Comparison of ENCODE assay signal across 17 cellular contexts in genomic region chr15:68218847-68219798, GRCh38. TPM values are rescaled to one million over a fixed set of nuclear protein-coding genes. Genes with fewer than 3 reads are reported as not detected.
A peak's percentile ranks its signal among the peaks of the same experiment; 100 is the strongest.
DNase-seq lines count a peak whose midpoint lies in the region; ATAC-seq and TF ChIP-seq lines count a peak whose summit lies in the region.
"Had no signal": no experiment of that assay in that cellular context is flagged by ENCODE, and none has a peak within 500 bp of the region (broad histone marks: within the 10 kb centered on the region; RNA-seq: fewer than 3 reads in every experiment).

No MANE protein-coding gene starts in this region.

- H3K36me3 ChIP-seq in Panc1 (ENCODE audit: control insufficient read depth, insufficient read depth, low read length) (no peaks in the 10 kb centered on the region), stomach (peaks cover 0 to 29% (median 23%) of the 10 kb centered on the region in 4 donors)

- CTCF ChIA-PET in Panc1 (lab: Charles Lee), result interaction anchor here (0.6 kb wide), 1 partner anchor 144 kb away, joined by 9 read pairs; no protein-coding TSS in a partner anchor

- H3K27me3 ChIP-seq in Panc1 (ENCODE audit: control insufficient read depth, insufficient read depth, low read length), result no peaks in the 10 kb centered on the region
- H3K27me3 ChIP-seq in stomach, result no peaks in the 10 kb centered on the region

- intact Hi-C loops in Panc1 (cut with micrococcal nuclease; ENCODE audit: unreplicated experiment), result no loop called here
- intact Hi-C loops in stomach (cut with DNase I; ENCODE audit: low total_unique reads), result loop anchor here (10.0 kb wide), 1 partner anchor 354 kb away; no protein-coding TSS in a partner anchor

- H3K4me3 ChIP-seq in Panc1 (ENCODE audit: low read depth in 2 of 2, low read length in 2 of 2), result no peak overlapping the region
- H3K4me3 ChIP-seq in stomach, result no peak overlapping the region

- H3K27ac ChIP-seq in Panc1 (ENCODE audit: low read length), result no peak overlapping the region
- H3K27ac ChIP-seq in stomach, result no peak overlapping the region
- H3K27ac ChIP-seq: HL-60 had no signal

- no peak for TF ChIP-seq EP300 in stomach (IDR thresholded peaks at IDR 0.05)

- in situ Hi-C loops in Panc1 (cut with HindIII; ENCODE audit: low pct_unique_long_range_greater_than_20kb, low sequenced_read_pairs), result no loop called here

- no peak for TF ChIP-seq CTCF in Panc1 (IDR thresholded peaks at IDR 0.05)
- TF ChIP-seq CTCF in stomach (IDR thresholded peaks at IDR 0.05), result no peak

- POLR2A ChIA-PET in Panc1 (lab: Charles Lee), result interaction anchor here (0.5 kb wide), 1 partner anchor 1039 kb away, joined by 3 read pairs; no protein-coding TSS in a partner anchor

- ATAC-seq in Panc1 (peak; percentile 47), esophagus mucosa (peak; percentile 18), GM18511 (IDR thresholded peaks at IDR 0.05; ENCODE audit: unreplicated experiment) (no peak)
- ATAC-seq: stimulated activated effector memory CD8-positive, alpha-beta T cell treated with anti-CD3 and anti-CD28 coated beads, Interleukin-12 subunit alpha, Interleukin-12 subunit beta, amount 100 ng/mL, for 72 hours had no signal

- no TSS peak for BruUV-seq in Panc1 (replicated peaks; lab: Mats Ljungman, UMichigan)

- TF ChIP-seq POLR2A in stomach (IDR thresholded peaks at IDR 0.05), result no peak

- H3K9me3 ChIP-seq in Panc1 (ENCODE audit: control insufficient read depth, insufficient read depth, low read depth, low read length) (no peaks in the 10 kb centered on the region), stomach (no peaks in the 10 kb centered on the region)

- H3K4me1 ChIP-seq in Panc1 (ENCODE audit: control insufficient read depth, insufficient read depth, low read length) (no peaks in the 10 kb centered on the region), stomach (peaks cover 0 to 6% (median 0%) of the 10 kb centered on the region in 4 donors)

- 95 to 97% (median 96%) methylated on average over 9 of the region's 9 CpGs for WGBS in stomach, 5 donors

- peak; percentile 45 for DNase-seq in activated effector memory CD4-positive, alpha-beta T cell treated with anti-CD3 and anti-CD28 coated beads, Interleukin-2, amount 50 U/mL, for 16 hours
- no peak for DNase-seq in activated effector memory CD4-positive, alpha-beta T cell treated with Interleukin-2 at 50 U/mL for 16 hours
- no peak for DNase-seq in Panc1 (ENCODE audit: low read depth, low spot score)
- DNase-seq in stomach, result peak; percentile 1
- no peak for DNase-seq in activated CD4-positive, CD25-positive, alpha-beta regulatory T cell (lab: John Stamatoyannopoulos, UW)
- DNase-seq in DMS153 treated with DMSO at 0.1 percent for 48 hours (lab: John Stamatoyannopoulos, UW; ENCODE audit: unreplicated experiment), result no peak
- DNase-seq: activated CD4-positive, alpha-beta T cell treated with anti-CD3 and anti-CD28 coated beads for 1 hour; activated naive CD4-positive, alpha-beta T cell treated with anti-CD3 and anti-CD28 coated beads, Interleukin-2, amount 50 U/mL, for 16 hours; C1 segment of cervical spinal cord; NCI-H1092 treated with DMSO at 0.1 percent for 48 hours; NCI-H1930; Right ventricle myocardium superior; SW 1271 had no signal

RNA-seq across cellular contexts. Expression of gene CLN6, which starts 10.4 kb away (rescaled TPM):
- total RNA-seq in Panc1 (2021; ENCODE audit: unreplicated experiment) (68.7 TPM), esophagus mucosa (18.5 TPM), stomach (100 to 1,000 TPM in 1 of 5 donors, 10 to 100 TPM in 3, 1 to 10 TPM in 1; 6.4 to 151 (median 25.0) TPM)
- 42.4 TPM for polyA plus RNA-seq in Panc1 (2012; ENCODE audit: insufficient read length)
- polyA plus RNA-seq in stomach, result 10 to 100 TPM in 1 of 3 donors, 1 to 10 TPM in 2; 8.7 to 17.1 (median 9.2) TPM

RNA-seq across cellular contexts. Expression of gene CALML4, which starts 14.0 kb away (rescaled TPM):
- total RNA-seq in Panc1 (2021; ENCODE audit: unreplicated experiment) (5.4 TPM), esophagus mucosa (2.9 TPM), stomach (10 to 100 TPM in 4 of 5 donors, 1 to 10 TPM in 1; 7.6 to 24.3 (median 14.9) TPM)
- polyA plus RNA-seq in Panc1 (2012; ENCODE audit: insufficient read length), result 3.6 TPM
- 10 to 100 TPM in 2 of 3 donors, 1 to 10 TPM in 1; 9.8 to 13.8 (median 12.1) TPM for polyA plus RNA-seq in stomach

RNA-seq across cellular contexts. Expression of gene FEM1B, which starts 58.4 kb away (rescaled TPM):
- 34.8 TPM for total RNA-seq in Panc1 (2021; ENCODE audit: unreplicated experiment)
- polyA plus RNA-seq in Panc1 (2012; ENCODE audit: insufficient read length), result 17.6 TPM
- total RNA-seq in esophagus mucosa, result 46.8 TPM
- 10 to 100 TPM; 18.1 to 92.0 (median 31.2) TPM for total RNA-seq in stomach
- 10 to 100 TPM in 1 of 3 donors, 1 to 10 TPM in 2; 8.2 to 13.3 (median 9.9) TPM for polyA plus RNA-seq in stomach

Comparison
In these comparisons a context has a peak if more than half of its experiments do, and no peak if none do; other contexts are left out.
1. DNase-seq: peak in activated effector memory CD4-positive, alpha-beta T cell treated with anti-CD3 and anti-CD28 coated beads, Interleukin-2, amount 50 U/mL, for 16 hours (single experiment) and stomach (single experiment); none in activated effector memory CD4-positive, alpha-beta T cell treated with Interleukin-2 at 50 U/mL for 16 hours (single experiment), Panc1 (single experiment), activated CD4-positive, CD25-positive, alpha-beta regulatory T cell (0 of 4) and DMS153 treated with DMSO at 0.1 percent for 48 hours (single experiment).